In the genomic region with DNA sequence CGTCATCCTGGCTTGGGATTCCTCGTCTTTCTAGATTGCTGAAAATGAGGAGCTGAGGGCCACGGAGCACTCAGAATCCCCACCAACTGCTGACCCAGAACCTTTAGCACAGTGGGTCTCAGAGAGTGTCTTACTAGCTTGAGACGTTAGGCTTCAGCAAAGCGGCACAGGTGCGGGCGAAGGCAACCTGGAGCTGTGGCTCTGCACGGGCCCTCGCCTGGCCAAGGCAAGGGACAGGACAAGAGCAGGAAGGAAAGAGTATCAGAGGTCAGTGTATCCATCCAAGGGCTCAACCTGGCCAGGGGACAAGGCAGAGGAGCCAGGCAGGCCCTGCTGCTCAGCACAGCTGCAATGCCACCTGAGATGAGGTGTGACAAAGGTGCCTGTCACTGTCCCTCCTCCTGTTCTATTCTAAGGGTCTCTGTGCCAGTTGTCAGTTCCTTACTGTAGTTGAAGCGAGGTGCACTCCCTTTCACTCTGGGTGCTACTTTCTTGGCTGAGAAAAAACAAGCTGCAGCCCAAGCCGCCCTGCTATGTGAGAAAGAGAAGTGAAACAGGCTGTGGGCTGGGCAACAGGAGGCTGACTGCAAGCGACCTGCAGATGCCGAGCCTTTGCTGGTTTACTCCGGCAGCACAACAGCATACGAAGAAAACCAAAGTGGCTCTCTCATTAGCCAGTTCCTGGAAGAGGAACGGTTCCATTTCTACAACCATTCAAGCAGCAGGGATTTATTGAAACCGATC, we compare ENCODE assay signal across 9 cellular contexts. TPM values are rescaled to one million over a fixed set of nuclear protein-coding genes. Genes with fewer than 3 reads are reported as not detected.
DNase-seq lines count a peak whose midpoint lies in the region; ATAC-seq and TF ChIP-seq lines count a peak whose summit lies in the region.
"Had no signal": no experiment of that assay in that cellular context is flagged by ENCODE, and none has a peak within 500 bp of the region (broad histone marks: within the 10 kb centered on the region; RNA-seq: fewer than 3 reads in every experiment).

No MANE protein-coding gene starts in this region.

- POLR2A ChIA-PET in OCI-LY7 (lab: Charles Lee) = interaction anchor here (1.0 kb wide), 1 partner anchor 19 kb away, joined by 3 read pairs; no protein-coding TSS in a partner anchor

- H3K36me3 ChIP-seq in OCI-LY7 (ENCODE audit: insufficient read depth, low read length) = no peaks in the 10 kb centered on the region
- no peaks in the 10 kb centered on the region for H3K36me3 ChIP-seq in heart left ventricle
- H3K36me3 ChIP-seq in hepatocyte (replicated peaks; ENCODE audit: insufficient read depth, low read depth) = no peaks in the 10 kb centered on the region

- intact Hi-C loops in OCI-LY7 (cut with micrococcal nuclease; ENCODE audit: unreplicated experiment) (no loop called here), heart left ventricle (cut with DNase I) (no loop called here)

- peak overlapping the region; percentile 79; the same call in 1 of the 2 replicates for H2AFZ ChIP-seq in OCI-LY7 (ENCODE audit: low read length)
- H2AFZ ChIP-seq in hepatocyte = no peak overlapping the region

- peak overlapping the region; percentile 76 for H3K4me2 ChIP-seq in OCI-LY7 (ENCODE audit: low read length)
- no peak overlapping the region for H3K4me2 ChIP-seq in hepatocyte

- H3K4me3 ChIP-seq in OCI-LY7 (ENCODE audit: low read depth, low read length, poor library complexity, severe bottlenecking) = peak overlapping the region; percentile 49
- peak overlapping the region in 1 of 12 donors; percentile 17 for H3K4me3 ChIP-seq in heart left ventricle
- no peak overlapping the region for H3K4me3 ChIP-seq in hepatocyte
- H3K4me3 ChIP-seq: body of pancreas had no signal

- H3K27ac ChIP-seq in OCI-LY7 (ENCODE audit: low read depth, low read length, poor library complexity, severe bottlenecking) = peak overlapping the region; percentile 68
- peak overlapping the region in 1 of 12 donors; percentile 84 for H3K27ac ChIP-seq in heart left ventricle
- no peak overlapping the region for H3K27ac ChIP-seq in hepatocyte
- H3K27ac ChIP-seq: body of pancreas had no signal

- CTCF ChIA-PET in OCI-LY7 (lab: Charles Lee; ENCODE audit: unreplicated experiment) = no interaction called here

- WGBS in heart left ventricle, 4 donors = 82 to 88% (median 84%) methylated on average over 17 of the region's 17 CpGs
- 91% methylated on average over 17 of the region's 17 CpGs for WGBS in hepatocyte (ENCODE audit: low lambda C conversion rate, missing lambda C conversion rate)

- ATAC-seq in GM18861 (IDR thresholded peaks at IDR 0.05; ENCODE audit: unreplicated experiment) (peak; percentile 82), HG02763 (IDR thresholded peaks at IDR 0.05; ENCODE audit: unreplicated experiment) (peak; percentile 93), heart left ventricle (peak in 2 of 4 donors; percentile 29 to 65)
- ATAC-seq: body of pancreas had no signal

- DNase-seq in OCI-LY7 (ENCODE audit: low spot score) (peak; percentile 93), heart left ventricle (peak in 3 of 5 donors; percentile 32 to 67 (median 37)), NCI-H1417 (lab: John Stamatoyannopoulos, UW) (no peak), NCI-H1436 treated with DMSO at 0.1 percent for 48 hours (lab: John Stamatoyannopoulos, UW) (no peak), NCI-H524 treated with DMSO at 0.1 percent for 48 hours (lab: John Stamatoyannopoulos, UW) (no peak), hepatocyte (ENCODE audit: low spot score) (no peak)

- H3K4me1 ChIP-seq in OCI-LY7 (ENCODE audit: insufficient read depth, low read length, poor library complexity, severe bottlenecking) = peaks cover 29% of the 10 kb centered on the region
- H3K4me1 ChIP-seq in heart left ventricle = peaks cover 0 to 34% (median 0%) of the 10 kb centered on the region in 12 donors
- no peaks in the 10 kb centered on the region for H3K4me1 ChIP-seq in hepatocyte (ENCODE audit: insufficient read depth)

- no peaks in the 10 kb centered on the region for H3K79me2 ChIP-seq in OCI-LY7 (ENCODE audit: insufficient read depth, low read depth, low read length)
- H3K79me2 ChIP-seq in hepatocyte = no peaks in the 10 kb centered on the region

- TF ChIP-seq CTCF in OCI-LY7 (conservative IDR thresholded peaks at IDR 0.05; ENCODE audit: low read length) (no peak), heart left ventricle (IDR thresholded peaks at IDR 0.05) (no peak), hepatocyte (IDR thresholded peaks at IDR 0.05; ENCODE audit: poor library complexity) (no peak)

- H3K27me3 ChIP-seq in heart left ventricle (no peaks in the 10 kb centered on the region), hepatocyte (no peaks in the 10 kb centered on the region)
- H3K27me3 ChIP-seq: body of pancreas had no signal

- H4K20me1 ChIP-seq in OCI-LY7 (ENCODE audit: insufficient read depth, low read length) (no peaks in the 10 kb centered on the region), hepatocyte (ENCODE audit: insufficient read depth, poor library complexity, severe bottlenecking) (no peaks in the 10 kb centered on the region)

- H3K9me3 ChIP-seq in OCI-LY7 (ENCODE audit: low read length) = no peaks in the 10 kb centered on the region
- no peaks in the 10 kb centered on the region for H3K9me3 ChIP-seq in heart left ventricle
- no peaks in the 10 kb centered on the region for H3K9me3 ChIP-seq in hepatocyte (ENCODE audit: low read depth)
- H3K9me3 ChIP-seq: body of pancreas had no signal

- no TSS peak for BruUV-seq in OCI-LY7 (replicated peaks; lab: Mats Ljungman, UMichigan)

- no peak for TF ChIP-seq POLR2A in heart left ventricle (IDR thresholded peaks at IDR 0.05)

- H3K9me2 ChIP-seq in OCI-LY7 (ENCODE audit: insufficient read depth, low read length) = no peaks in the 10 kb centered on the region
- no peaks in the 10 kb centered on the region for H3K9me2 ChIP-seq in hepatocyte (replicated peaks; ENCODE audit: insufficient read depth)

RNA-seq across cellular contexts. Expression of a gene that starts 33.3 kb away (rescaled TPM):
- total RNA-seq in OCI-LY7 (2014; rRNA removed; shearing (Covaris generic)) = 3.3 and 9.8 TPM in 2 replicates
- total RNA-seq in OCI-LY7 (2022) (3.3 and 7.7 TPM in 2 replicates), heart left ventricle (10 to 100 TPM in 5 of 9 donors, 1 to 10 TPM in 4; 8.1 to 18.7 (median 13.2) TPM), hepatocyte (5.5 and 7.0 TPM in 2 replicates)
- polyA plus RNA-seq in heart left ventricle (1 to 10 TPM; 3.0 to 5.9 TPM), hepatocyte (0.75 and 1.4 TPM in 2 replicates)

Comparison
In these comparisons a context has a peak if more than half of its experiments do, and no peak if none do; other contexts are left out.
1. DNase-seq: peak in OCI-LY7 (single experiment) and heart left ventricle (3 of 5); none in NCI-H1417 (0 of 3), NCI-H1436 treated with DMSO at 0.1 percent for 48 hours (single experiment), NCI-H524 treated with DMSO at 0.1 percent for 48 hours (single experiment) and hepatocyte (single experiment).